11 cellular contexts compared by ENCODE assay signal in the genomic region with DNA sequence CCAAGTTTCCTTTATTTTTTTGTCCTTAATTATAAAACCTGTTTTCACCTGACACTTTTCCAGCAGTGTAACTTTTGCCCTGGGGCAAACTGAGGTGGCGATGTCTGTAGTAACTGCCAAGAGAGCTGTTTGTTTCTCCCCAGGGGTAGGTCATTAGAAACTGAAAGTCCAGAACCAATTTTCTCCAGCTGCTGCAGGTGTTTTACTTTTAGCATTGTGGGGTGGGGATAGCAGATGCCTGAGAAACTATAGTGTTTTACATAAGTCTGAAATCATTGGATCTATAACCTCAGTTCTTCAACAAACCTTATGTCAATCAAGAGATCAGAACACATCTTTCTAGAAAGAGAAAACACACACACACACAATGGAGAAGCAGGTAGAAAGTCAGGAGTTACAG.
A peak's percentile ranks its signal among the peaks of the same experiment; 100 is the strongest.
DNase-seq lines count a peak whose midpoint lies in the region; ATAC-seq and TF ChIP-seq lines count a peak whose summit lies in the region.
"Had no signal": no experiment of that assay in that cellular context is flagged by ENCODE, and none has a peak within 500 bp of the region (broad histone marks: within the 10 kb centered on the region; RNA-seq: fewer than 3 reads in every experiment).

No MANE protein-coding gene starts in this region.

- H3K27ac ChIP-seq in RWPE2 (ENCODE audit: poor library complexity, severe bottlenecking), result peak overlapping the region; percentile 23
- H3K27ac ChIP-seq in hepatocyte, result no peak overlapping the region
- H3K27ac ChIP-seq: left lung had no signal

- H3K9me2 ChIP-seq in hepatocyte (replicated peaks; ENCODE audit: insufficient read depth), result no peaks in the 10 kb centered on the region

- H3K4me3 ChIP-seq in RWPE2 (ENCODE audit: severe bottlenecking) (no peak overlapping the region), hepatocyte (no peak overlapping the region)
- H3K4me3 ChIP-seq: left lung had no signal

- H3K36me3 ChIP-seq in RWPE2 (ENCODE audit: low read depth), result no peaks in the 10 kb centered on the region
- H3K36me3 ChIP-seq in hepatocyte (replicated peaks; ENCODE audit: insufficient read depth, low read depth), result no peaks in the 10 kb centered on the region
- H3K36me3 ChIP-seq: left lung had no signal

- no peak for DNase-seq in RWPE2 (ENCODE audit: low spot score)
- no peak for DNase-seq in hepatocyte (ENCODE audit: low spot score)
- no peak for DNase-seq in cardiac septum (ENCODE audit: low spot score)
- DNase-seq in GM10266 (ENCODE audit: extremely low spot score), result no peak
- no peak for DNase-seq in activated CD4-positive, alpha-beta T cell treated with anti-CD3 and anti-CD28 coated beads for 1 hour
- DNase-seq: left lung, posterior cingulate gyrus, T-helper 17 cell had no signal

- no peaks in the 10 kb centered on the region for H4K20me1 ChIP-seq in hepatocyte (ENCODE audit: insufficient read depth, poor library complexity, severe bottlenecking)

- TF ChIP-seq RAD21 in Ishikawa (IDR thresholded peaks at IDR 0.05; ENCODE audit: low read depth), result no peak

- no peak overlapping the region for H3K4me2 ChIP-seq in hepatocyte

- no peaks in the 10 kb centered on the region for H3K79me2 ChIP-seq in hepatocyte

- H2AFZ ChIP-seq in hepatocyte, result no peak overlapping the region

- ATAC-seq in GM18861 (IDR thresholded peaks at IDR 0.05; ENCODE audit: unreplicated experiment) (peak; percentile 76), GM21529 (IDR thresholded peaks at IDR 0.05; ENCODE audit: unreplicated experiment) (peak; percentile 95), RWPE2 (ENCODE audit: low read depth) (no peak)
- ATAC-seq: left lung, T-helper 17 cell had no signal

- peak; percentile 22; the same call in 1 of the 2 replicates for TF ChIP-seq EP300 in Ishikawa (IDR thresholded peaks at IDR 0.05; ENCODE audit: borderline replicate concordance)

- intact Hi-C loops in cardiac septum (cut with DNase I), result loop anchor here (5.0 kb wide), 1 partner anchor 473 kb away; a partner anchor contains a TSS

- H3K9me3 ChIP-seq in RWPE2 (ENCODE audit: severe bottlenecking), result no peaks in the 10 kb centered on the region
- H3K9me3 ChIP-seq in hepatocyte (ENCODE audit: low read depth), result no peaks in the 10 kb centered on the region
- H3K9me3 ChIP-seq: left lung had no signal

- 35% methylated on average over 1 of the region's 1 CpG for WGBS in hepatocyte (ENCODE audit: low lambda C conversion rate, missing lambda C conversion rate)

- H3K4me1 ChIP-seq in RWPE2 (ENCODE audit: insufficient read depth, poor library complexity, severe bottlenecking) (peaks cover 28% of the 10 kb centered on the region), hepatocyte (ENCODE audit: insufficient read depth) (no peaks in the 10 kb centered on the region)
- H3K4me1 ChIP-seq: left lung had no signal

- TF ChIP-seq CTCF in RWPE2 (IDR thresholded peaks at IDR 0.05; ENCODE audit: poor library complexity, severe bottlenecking) (no peak), hepatocyte (IDR thresholded peaks at IDR 0.05; ENCODE audit: poor library complexity) (no peak), GM10266 (IDR thresholded peaks at IDR 0.05; ENCODE audit: control insufficient read depth, insufficient read depth, low read depth, missing control alignments) (no peak)

- H3K27me3 ChIP-seq in RWPE2 (ENCODE audit: insufficient read depth, poor library complexity, severe bottlenecking) (no peaks in the 10 kb centered on the region), hepatocyte (no peaks in the 10 kb centered on the region)
- H3K27me3 ChIP-seq: left lung had no signal

TF ChIP-seq in Ishikawa, 13 proteins besides CTCF, POLR2A, EP300 and RAD21:
- TF ChIP-seq TCF12 (IDR thresholded peaks at IDR 0.05; ENCODE audit: low read depth), result peak; percentile 87
- TF ChIP-seq FOXM1 (IDR thresholded peaks at IDR 0.05; ENCODE audit: borderline replicate concordance, low read depth), result 0 out of 2 replicates have a peak, but pooled peaks have one; percentile 15
- no peak for TF ChIP-seq ZBTB7A (IDR thresholded peaks at IDR 0.05; ENCODE audit: low read depth)
- peak; percentile 71 for TF ChIP-seq NFIC (IDR thresholded peaks at IDR 0.05)
- TF ChIP-seq TEAD4 (IDR thresholded peaks at IDR 0.05), result peak; percentile 42; the same call in 1 of the 2 replicates
TF ChIP-seq in Ishikawa: peak in this region for 4.
